ENCODE assay signal across 16 cellular contexts in genomic region chr5:143166661-143167420, GRCh38.
DNase-seq lines count a peak whose midpoint lies in the region; ATAC-seq and TF ChIP-seq lines count a peak whose summit lies in the region.
"Had no signal": no experiment of that assay in that cellular context is flagged by ENCODE, and none has a peak within 500 bp of the region (broad histone marks: within the 10 kb centered on the region; RNA-seq: fewer than 3 reads in every experiment).

No MANE protein-coding gene starts in this region.

- H4K20me1 ChIP-seq in GM23338 (replicated peaks; ENCODE audit: insufficient read depth) = no peaks in the 10 kb centered on the region

- ATAC-seq in GM18517 (IDR thresholded peaks at IDR 0.05; ENCODE audit: unreplicated experiment) = peak; percentile 43
- no peak for ATAC-seq in GM23338
- ATAC-seq in HG03571 (IDR thresholded peaks at IDR 0.05; ENCODE audit: unreplicated experiment) = peak; percentile 65
- ATAC-seq in gastroesophageal sphincter = no peak
- no peak for ATAC-seq in natural killer cell treated with Interleukin-12 subunit alpha and Interleukin-12 subunit beta and Interleukin-15 and Interleukin-18, amount 100 ng/mL, for 72 hours
- ATAC-seq: foreskin keratinocyte; stimulated activated naive CD8-positive, alpha-beta T cell treated with anti-CD3 and anti-CD28 coated beads, Interleukin-15, amount 100 ng/mL, for 72 hours had no signal

- H3K4me2 ChIP-seq in GM23338 = no peak overlapping the region

- H3K9ac ChIP-seq in liver (ENCODE audit: low read depth in 1 of 2, low read length in 2 of 2) = no peak overlapping the region

- H3K4me3 Mint-ChIP-seq in GM23338 = no peak overlapping the region
- H3K4me3 Mint-ChIP-seq in natural killer cell treated with Interleukin-12 subunit alpha and Interleukin-12 subunit beta and Interleukin-15 and Interleukin-18, amount 100 ng/mL, for 72 hours = no peak overlapping the region
- H3K4me3 Mint-ChIP-seq: HFFc6; stimulated activated naive CD8-positive, alpha-beta T cell treated with anti-CD3 and anti-CD28 coated beads, Interleukin-15, amount 100 ng/mL, for 72 hours had no signal

- DNase-seq in GM23338 (ENCODE audit: low spot score) (no peak), DMS79 treated with DMSO at 0.1 percent for 48 hours (lab: John Stamatoyannopoulos, UW) (no peak), NCI-H526 (lab: John Stamatoyannopoulos, UW) (no peak)
- no peak for DNase-seq in natural killer cell treated with Interleukin-12 subunit alpha and Interleukin-12 subunit beta and Interleukin-15 and Interleukin-18, amount 100 ng/mL, for 72 hours (ENCODE audit: low spot score)
- DNase-seq: activated CD4-positive, alpha-beta T cell treated with anti-CD3 and anti-CD28 coated beads, Interleukin-2, amount 50 U/mL, for 48 hours; effector memory CD4-positive, alpha-beta T cell; foreskin keratinocyte; HFFc6; NCI-H1436 treated with DMSO at 0.1 percent for 48 hours; NCI-H526 treated with DMSO at 0.1 percent for 48 hours; stimulated activated naive CD8-positive, alpha-beta T cell treated with anti-CD3 and anti-CD28 coated beads, Interleukin-15, amount 100 ng/mL, for 72 hours had no signal

- peaks cover 2% of the 10 kb centered on the region for H3K27me3 Mint-ChIP-seq in GM23338 (ENCODE audit: insufficient read depth, low read depth, poor library complexity)
- H3K27me3 Mint-ChIP-seq in natural killer cell treated with Interleukin-12 subunit alpha and Interleukin-12 subunit beta and Interleukin-15 and Interleukin-18, amount 100 ng/mL, for 72 hours = no peaks in the 10 kb centered on the region
- H3K27me3 Mint-ChIP-seq: stimulated activated naive CD8-positive, alpha-beta T cell treated with anti-CD3 and anti-CD28 coated beads, Interleukin-15, amount 100 ng/mL, for 72 hours had no signal

- TF ChIP-seq CTCF in GM23338 (conservative IDR thresholded peaks at IDR 0.05; ENCODE audit: low read depth in 2 of 2) = no peak
- no peak for TF ChIP-seq CTCF in liver (IDR thresholded peaks at IDR 0.05; ENCODE audit: low read depth, low read length, missing input control)
- TF ChIP-seq CTCF in gastroesophageal sphincter (IDR thresholded peaks at IDR 0.05) = no peak

- H3K9me2 ChIP-seq in GM23338 (ENCODE audit: insufficient read depth) = peaks cover 9% of the 10 kb centered on the region; the same call in 1 of the 2 replicates

- no peak for TF ChIP-seq EP300 in gastroesophageal sphincter (IDR thresholded peaks at IDR 0.05)

- 51% methylated on average over 8 of the region's 8 CpGs for WGBS in liver
- WGBS in gastroesophageal sphincter (ENCODE audit: low coverage in 1 of 2), 2 donors = 89 to 97% methylated on average over 3 to 7 of the region's 8 CpGs

- TF ChIP-seq RAD21 in liver (IDR thresholded peaks at IDR 0.05) = peak in 1 of 2 donors; percentile 39

- peaks cover 19% of the 10 kb centered on the region; the same call in 2 of the 3 replicates for H3K4me1 Mint-ChIP-seq in GM23338
- H3K4me1 Mint-ChIP-seq in natural killer cell treated with Interleukin-12 subunit alpha and Interleukin-12 subunit beta and Interleukin-15 and Interleukin-18, amount 100 ng/mL, for 72 hours (ENCODE audit: low read depth in 2 of 2) = peaks cover 15 to 40% of the 10 kb centered on the region in 2 donors
- H3K4me1 Mint-ChIP-seq: stimulated activated naive CD8-positive, alpha-beta T cell treated with anti-CD3 and anti-CD28 coated beads, Interleukin-15, amount 100 ng/mL, for 72 hours had no signal

- H3K27ac Mint-ChIP-seq in GM23338 = peak overlapping the region; percentile 81; the same call in 1 of the 2 replicates
- H3K27ac Mint-ChIP-seq in natural killer cell treated with Interleukin-12 subunit alpha and Interleukin-12 subunit beta and Interleukin-15 and Interleukin-18, amount 100 ng/mL, for 72 hours = peak overlapping the region in 1 of 2 donors; percentile 73
- H3K27ac Mint-ChIP-seq: HFFc6; stimulated activated naive CD8-positive, alpha-beta T cell treated with anti-CD3 and anti-CD28 coated beads, Interleukin-15, amount 100 ng/mL, for 72 hours had no signal

- H3K9me3 ChIP-seq in liver (ENCODE audit: control insufficient read depth in 4 of 4, low read length in 3 of 4) (no peaks in the 10 kb centered on the region), gastroesophageal sphincter (no peaks in the 10 kb centered on the region)
- H3K9me3 ChIP-seq: right atrium auricular region had no signal

- H3K79me2 ChIP-seq in GM23338 (replicated peaks; ENCODE audit: insufficient read depth) = no peaks in the 10 kb centered on the region

- H3K36me3 ChIP-seq in GM23338 (ENCODE audit: insufficient read depth) (no peaks in the 10 kb centered on the region), liver (ENCODE audit: control insufficient read depth in 4 of 4, insufficient read depth in 3 of 4, low read depth in 1 of 4, low read length in 3 of 4) (no peaks in the 10 kb centered on the region), gastroesophageal sphincter (no peaks in the 10 kb centered on the region)
- H3K36me3 ChIP-seq: right atrium auricular region had no signal

- H3F3A ChIP-seq in GM23338 (replicated peaks; ENCODE audit: low read depth) = no peaks in the 10 kb centered on the region

- H3K4me3 ChIP-seq in GM23338 (no peak overlapping the region), liver (ENCODE audit: low read depth in 1 of 3, low read length in 3 of 3) (no peak overlapping the region), gastroesophageal sphincter (no peak overlapping the region)
- H3K4me3 ChIP-seq: right atrium auricular region had no signal

- TF ChIP-seq POLR2A in gastroesophageal sphincter (IDR thresholded peaks at IDR 0.05) = no peak

- H3K27me3 ChIP-seq in GM23338 (ENCODE audit: insufficient read depth) = no peaks in the 10 kb centered on the region
- no peaks in the 10 kb centered on the region for H3K27me3 ChIP-seq in liver (ENCODE audit: control insufficient read depth in 4 of 4, insufficient read depth in 4 of 4, low read length in 3 of 4)
- no peaks in the 10 kb centered on the region for H3K27me3 ChIP-seq in gastroesophageal sphincter
- H3K27me3 ChIP-seq: foreskin keratinocyte, right atrium auricular region had no signal

- H3K4me1 ChIP-seq in GM23338 (ENCODE audit: insufficient read depth) = peaks cover 8% of the 10 kb centered on the region; the same call in 1 of the 2 replicates
- peaks cover 0 to 24% (median 8%) of the 10 kb centered on the region in 4 donors for H3K4me1 ChIP-seq in liver (ENCODE audit: control insufficient read depth in 4 of 4, insufficient read depth in 4 of 4, low read length in 3 of 4)
- H3K4me1 ChIP-seq in gastroesophageal sphincter = peaks cover 0 to 5% (median 3%) of the 10 kb centered on the region in 3 donors
- H3K4me1 ChIP-seq: foreskin keratinocyte, right atrium auricular region had no signal

- no peak overlapping the region for H2AFZ ChIP-seq in GM23338

- H3K27ac ChIP-seq in GM23338 (ENCODE audit: low read depth) = no peak overlapping the region
- H3K27ac ChIP-seq in liver (ENCODE audit: low read depth in 1 of 2, low read length in 2 of 2) = peak overlapping the region in 1 of 2 donors; percentile 49
- H3K27ac ChIP-seq in gastroesophageal sphincter = no peak overlapping the region
- H3K27ac ChIP-seq: foreskin keratinocyte, right atrium auricular region had no signal

- H3K36me3 Mint-ChIP-seq in GM23338 (ENCODE audit: low read depth) = no peaks in the 10 kb centered on the region
- peaks cover 13% of the 10 kb centered on the region for H3K36me3 Mint-ChIP-seq in natural killer cell treated with Interleukin-12 subunit alpha and Interleukin-12 subunit beta and Interleukin-15 and Interleukin-18, amount 100 ng/mL, for 72 hours

- no peaks in the 10 kb centered on the region for H3K9me3 Mint-ChIP-seq in GM23338
- no peaks in the 10 kb centered on the region for H3K9me3 Mint-ChIP-seq in natural killer cell treated with Interleukin-12 subunit alpha and Interleukin-12 subunit beta and Interleukin-15 and Interleukin-18, amount 100 ng/mL, for 72 hours
- H3K9me3 Mint-ChIP-seq: HFFc6; stimulated activated naive CD8-positive, alpha-beta T cell treated with anti-CD3 and anti-CD28 coated beads, Interleukin-15, amount 100 ng/mL, for 72 hours had no signal

TF ChIP-seq in GM23338, 12 proteins besides CTCF, POLR2A, EP300 and RAD21 (continues in another document):
- no peak for TF ChIP-seq EZH2phosphoT487 (IDR thresholded peaks at IDR 0.05; ENCODE audit: unreplicated experiment)

TF ChIP-seq in liver, 16 proteins besides CTCF, POLR2A, EP300 and RAD21 (continues in another document):
- TF ChIP-seq RXRA (IDR thresholded peaks at IDR 0.05) (peak; percentile 31 to 43), FOXA1 (IDR thresholded peaks at IDR 0.05) (no peak), REST (IDR thresholded peaks at IDR 0.05) (no peak), NR2F2 (IDR thresholded peaks at IDR 0.05) (no peak), MAX (IDR thresholded peaks at IDR 0.05) (no peak), FOXA2 (IDR thresholded peaks at IDR 0.05) (no peak), JUND (IDR thresholded peaks at IDR 0.05) (peak in 1 of 2 donors; percentile 24), HNF4G (IDR thresholded peaks at IDR 0.05) (peak; percentile 67)

Comparison
In these comparisons a context has a peak if more than half of its experiments do, and no peak if none do; other contexts are left out.
1. ATAC-seq: peak in GM18517 (single experiment) and HG03571 (single experiment); none in GM23338 (single experiment), gastroesophageal sphincter (single experiment) and natural killer cell treated with Interleukin-12 subunit alpha and Interleukin-12 subunit beta and Interleukin-15 and Interleukin-18, amount 100 ng/mL, for 72 hours (0 of 2).